20 cellular contexts compared by ENCODE assay signal in genomic region chr15:99148851-99149276, GRCh38. TPM values are rescaled to one million over a fixed set of nuclear protein-coding genes. Genes with fewer than 3 reads are reported as not detected.
DNase-seq lines count a peak whose midpoint lies in the region; ATAC-seq and TF ChIP-seq lines count a peak whose summit lies in the region.
"Had no signal": no experiment of that assay in that cellular context is flagged by ENCODE, and none has a peak within 500 bp of the region (broad histone marks: within the 10 kb centered on the region; RNA-seq: fewer than 3 reads in every experiment).

No MANE protein-coding gene starts in this region.

- peak overlapping the region; percentile 96 for H3K27ac ChIP-seq in KMS-11
- H3K27ac ChIP-seq in VCaP = peak overlapping the region; percentile 70
- H3K27ac ChIP-seq in heart left ventricle = peak overlapping the region in 8 of 12 donors; percentile 2 to 79 (median 34)
- peak overlapping the region; percentile 37 to 39 for H3K27ac ChIP-seq in prostate gland
- no peak overlapping the region for H3K27ac ChIP-seq in WERI-Rb-1
- H3K27ac ChIP-seq: lower lobe of right lung, parathyroid adenoma, SJCRH30 had no signal

- H3K27me3 ChIP-seq in KMS-11 (ENCODE audit: insufficient read depth, low read depth) (no peaks in the 10 kb centered on the region), heart left ventricle (no peaks in the 10 kb centered on the region), prostate gland (replicated peaks; ENCODE audit: insufficient read depth) (no peaks in the 10 kb centered on the region), WERI-Rb-1 (ENCODE audit: insufficient read depth, low read depth, severe bottlenecking) (no peaks in the 10 kb centered on the region)
- H3K27me3 ChIP-seq: SJCRH30 had no signal

- no peak for DNase-seq in heart left ventricle
- DNase-seq in prostate gland (ENCODE audit: low spot score) = no peak
- no peak for DNase-seq in islet precursor cell
- DNase-seq in hippocampal formation (lab: John Stamatoyannopoulos, UW) = no peak
- DNase-seq in WERI-Rb-1 = no peak
- no peak for DNase-seq in GM13977 (ENCODE audit: low spot score)
- DNase-seq: activated B cell treated with CpG ODN at 0.5 μM for 24 hours; activated CD4-positive, alpha-beta memory T cell treated with anti-CD3 and anti-CD28 coated beads, Interleukin-2, amount 10 ng/mL, durations not matched to agents 7 days and 5 days; activated T-cell treated with anti-CD3 and anti-CD28 coated beads, Interleukin-2, amount 50 U/mL, for 4 hours; KG1; lower lobe of right lung; naive B cell; NCI-H2081 treated with DMSO at 0.1 percent for 48 hours; NCI-H510A treated with DMSO at 0.1 percent for 48 hours; SJCRH30 had no signal

- H3K4me1 ChIP-seq in KMS-11 (ENCODE audit: low read depth, poor library complexity, severe bottlenecking) = peaks cover 72% of the 10 kb centered on the region
- H3K4me1 ChIP-seq in heart left ventricle = peaks cover 0 to 18% (median 5%) of the 10 kb centered on the region in 12 donors
- H3K4me1 ChIP-seq in prostate gland (replicated peaks) = peaks cover 1% of the 10 kb centered on the region
- H3K4me1 ChIP-seq: parathyroid adenoma had no signal

- H3K4me3 ChIP-seq in KMS-11 (IDR thresholded peaks at IDR 0.05; ENCODE audit: insufficient read depth, low read depth, low read length) = no peak overlapping the region
- H3K4me3 ChIP-seq in heart left ventricle = no peak overlapping the region
- no peak overlapping the region for H3K4me3 ChIP-seq in prostate gland
- no peak overlapping the region for H3K4me3 ChIP-seq in WERI-Rb-1 (ENCODE audit: low read depth, low read length)
- H3K4me3 ChIP-seq: GM23338, lower lobe of right lung, SJCRH30 had no signal

- peak overlapping the region; percentile 70 for H2AFZ ChIP-seq in KMS-11 (ENCODE audit: low read depth)
- H2AFZ ChIP-seq: GM23338, parathyroid adenoma had no signal

- H3K9ac ChIP-seq in KMS-11 = peak overlapping the region; percentile 55; the same call in 1 of the 2 replicates
- H3K9ac ChIP-seq: parathyroid adenoma had no signal

- intact Hi-C loops in heart left ventricle (cut with DNase I) (loop anchor here in 1 of 10 donors (1.0 kb wide), 1 partner anchor 63 kb away; no protein-coding TSS in a partner anchor), prostate gland (cut with DNase I) (no loop called here)

- WGBS in heart left ventricle, 4 donors = 36 to 53% (median 40%) methylated on average over 7 of the region's 7 CpGs
- 67% methylated on average over 7 of the region's 7 CpGs for WGBS in prostate gland

- no peaks in the 10 kb centered on the region for H4K20me1 ChIP-seq in KMS-11 (ENCODE audit: insufficient read depth)

- no peak for TF ChIP-seq CTCF in KMS-11 (conservative IDR thresholded peaks at IDR 0.05; ENCODE audit: low read depth, low read length)
- TF ChIP-seq CTCF in VCaP (conservative IDR thresholded peaks at IDR 0.05) = no peak
- no peak for TF ChIP-seq CTCF in heart left ventricle (IDR thresholded peaks at IDR 0.05)
- TF ChIP-seq CTCF in prostate gland (IDR thresholded peaks at IDR 0.05) = no peak
- no peak for TF ChIP-seq CTCF in WERI-Rb-1 (IDR thresholded peaks at IDR 0.05; ENCODE audit: low read depth, low read length)
- no peak for TF ChIP-seq CTCF in GM13977 (IDR thresholded peaks at IDR 0.05; ENCODE audit: extremely low read depth, insufficient read depth, missing control alignments)

- no peaks in the 10 kb centered on the region for H3K36me3 ChIP-seq in KMS-11 (ENCODE audit: insufficient read depth)
- peaks cover 0 to 33% (median 3%) of the 10 kb centered on the region in 9 donors for H3K36me3 ChIP-seq in heart left ventricle
- H3K36me3 ChIP-seq in prostate gland = no peaks in the 10 kb centered on the region
- no peaks in the 10 kb centered on the region for H3K36me3 ChIP-seq in WERI-Rb-1

- peak overlapping the region; percentile 88 for H3K4me2 ChIP-seq in KMS-11
- H3K4me2 ChIP-seq: GM23338 had no signal

- in situ Hi-C loops in GM13977 (cut with MboI; ENCODE audit: low pct_unique_long_range_greater_than_20kb, low sequenced_read_pairs, unreplicated experiment) = no loop called here

- no peaks in the 10 kb centered on the region for H3K79me2 ChIP-seq in KMS-11 (ENCODE audit: insufficient read depth, low read depth)
- H3K79me2 ChIP-seq: parathyroid adenoma had no signal

- TF ChIP-seq POLR2A in heart left ventricle (IDR thresholded peaks at IDR 0.05) (no peak), prostate gland (IDR thresholded peaks at IDR 0.05) (no peak)

- H3K9me3 ChIP-seq in heart left ventricle (no peaks in the 10 kb centered on the region), prostate gland (no peaks in the 10 kb centered on the region), WERI-Rb-1 (ENCODE audit: severe bottlenecking) (no peaks in the 10 kb centered on the region)
- H3K9me3 ChIP-seq: lower lobe of right lung, SJCRH30 had no signal

- ATAC-seq in heart left ventricle = peak; percentile 38 to 63 (median 49)
- ATAC-seq: activated T-cell treated with anti-CD3 and anti-CD28 coated beads, Interleukin-2, amount 50 U/mL, for 4 hours; GM23338; lower lobe of right lung had no signal

RNA-seq across cellular contexts. Expression of gene SYNM, which starts 44.0 kb away (rescaled TPM):
- total RNA-seq in heart left ventricle = 100 to 1,000 TPM; 197 to 455 (median 311) TPM
- polyA plus RNA-seq in heart left ventricle = 100 to 1,000 TPM; 113 to 154 TPM
- 100 to 1,000 TPM; 181 to 185 TPM for total RNA-seq in prostate gland
- total RNA-seq: HT-29 had no signal
